8 cellular contexts compared by ENCODE assay signal in genomic region chr19:17920527-17920926, GRCh38. TPM values are rescaled to one million over a fixed set of nuclear protein-coding genes. Genes with fewer than 3 reads are reported as not detected.
"Had no signal": no experiment of that assay in that cellular context is flagged by ENCODE, and none has a peak within 500 bp of the region (broad histone marks: within the 10 kb centered on the region; RNA-seq: fewer than 3 reads in every experiment).

No MANE protein-coding gene starts in this region.

- H3K4me3 ChIP-seq: GM23338, HAP-1 had no signal

- H3K9me3 ChIP-seq: HAP-1 had no signal

- H3K4me1 Mint-ChIP-seq: GM23338 had no signal

- H3K36me3 ChIP-seq: HAP-1 had no signal

- H3K4me2 ChIP-seq: GM23338 had no signal

- H3K4me3 Mint-ChIP-seq: GM23338 had no signal

- DNase-seq: H7, IMR-90, KBM-7 had no signal

- H2AFZ ChIP-seq: GM23338 had no signal

- H3K27ac Mint-ChIP-seq: GM23338 had no signal

- FAIRE-seq: HTR-8/SVneo had no signal

- H3K4me1 ChIP-seq: HAP-1 had no signal

RNA-seq across cellular contexts. Expression of gene KCNN1, which starts 46.4 kb away (rescaled TPM):
- total RNA-seq: IMR-90 had no signal

RNA-seq across cellular contexts. Expression of gene SLC5A5, which starts 48.8 kb away (rescaled TPM):
- total RNA-seq: H4, HT-29, IMR-90 had no signal
- polyA plus RNA-seq: IMR-90 had no signal
